ENCODE assay signal across 23 cellular contexts in genomic region chr1:167469280-167469965, GRCh38. TPM values are rescaled to one million over a fixed set of nuclear protein-coding genes. Genes with fewer than 3 reads are reported as not detected.
A peak's percentile ranks its signal among the peaks of the same experiment; 100 is the strongest.
DNase-seq lines count a peak whose midpoint lies in the region; ATAC-seq and TF ChIP-seq lines count a peak whose summit lies in the region.
"Had no signal": no experiment of that assay in that cellular context is flagged by ENCODE, and none has a peak within 500 bp of the region (broad histone marks: within the 10 kb centered on the region; RNA-seq: fewer than 3 reads in every experiment).

No MANE protein-coding gene starts in this region.

- H3K4me3 ChIP-seq in HCT116 (replicated peaks in 1 of 2; ENCODE audit: low read depth in 1 of 2, low read length in 2 of 2) (no peak overlapping the region), thyroid gland (replicated peaks in 1 of 3) (no peak overlapping the region)
- H3K4me3 ChIP-seq: adrenal gland, GM23248, hepatocyte, K562, uterus had no signal

- H3K36me3 Mint-ChIP-seq in activated naive CD4-positive, alpha-beta T cell treated with anti-CD3 and anti-CD28 coated beads, Interleukin-2, amount 50 U/mL, for 24 hours = peaks cover 4% of the 10 kb centered on the region
- H3K36me3 Mint-ChIP-seq in activated naive CD8-positive, alpha-beta T cell treated with anti-CD3 and anti-CD28 coated beads, Interleukin-2, amount 10 ng/mL, durations not matched to agents 7 days and 5 days = peaks cover 22% of the 10 kb centered on the region

- peak overlapping the region; percentile 24 for H2AFZ ChIP-seq in HCT116 (ENCODE audit: low read depth, low read length, poor library complexity, severe bottlenecking)
- H2AFZ ChIP-seq: GM23248, hepatocyte had no signal

- no peaks in the 10 kb centered on the region for H4K20me1 ChIP-seq in HCT116 (ENCODE audit: insufficient read depth)

- H3K4me3 Mint-ChIP-seq in activated naive CD4-positive, alpha-beta T cell treated with anti-CD3 and anti-CD28 coated beads, Interleukin-2, amount 50 U/mL, for 24 hours = peak overlapping the region; percentile 54
- no peak overlapping the region for H3K4me3 Mint-ChIP-seq in activated naive CD8-positive, alpha-beta T cell treated with anti-CD3 and anti-CD28 coated beads, Interleukin-2, amount 10 ng/mL, durations not matched to agents 7 days and 5 days
- H3K4me3 Mint-ChIP-seq: activated B cell treated with CpG ODN at 0.5 μM for 24 hours had no signal

- H3K79me2 ChIP-seq in HCT116 (ENCODE audit: insufficient read depth, low read length) = no peaks in the 10 kb centered on the region
- H3K79me2 ChIP-seq: hepatocyte had no signal

- H3K27ac ChIP-seq in HCT116 (ENCODE audit: low read depth, low read length) (no peak overlapping the region), thyroid gland (peak overlapping the region; percentile 53 to 79 (median 70))
- H3K27ac ChIP-seq: adrenal gland, brain microvascular endothelial cell, C4-2B, foreskin keratinocyte, GM23248, hepatocyte, uterus had no signal

- no peaks in the 10 kb centered on the region for H3K9me2 ChIP-seq in HCT116 (ENCODE audit: insufficient read depth)

- RAD21 ChIA-PET in HCT116 (lab: Charles Lee; ENCODE audit: low non-redundant PET in 1 of 2, low total read pairs in 2 of 2, uncharacterized antibody in 2 of 2, unreplicated experiment in 2 of 2) = no interaction called here

- no peaks in the 10 kb centered on the region for H3K27me3 Mint-ChIP-seq in activated naive CD4-positive, alpha-beta T cell treated with anti-CD3 and anti-CD28 coated beads, Interleukin-2, amount 50 U/mL, for 24 hours
- H3K27me3 Mint-ChIP-seq in activated naive CD8-positive, alpha-beta T cell treated with anti-CD3 and anti-CD28 coated beads, Interleukin-2, amount 10 ng/mL, durations not matched to agents 7 days and 5 days = no peaks in the 10 kb centered on the region

- TF ChIP-seq POLR2A in HCT116 (IDR thresholded peaks at IDR 0.05; ENCODE audit: borderline replicate concordance, extremely low read depth, insufficient read depth, insufficient read length) (no peak), thyroid gland (IDR thresholded peaks at IDR 0.05) (no peak)

- CTCF ChIA-PET in HCT116 (lab: Charles Lee) = no interaction called here

- H3K27me3 ChIP-seq in HCT116 (ENCODE audit: insufficient read depth, low read length) (no peaks in the 10 kb centered on the region), thyroid gland (no peaks in the 10 kb centered on the region)
- H3K27me3 ChIP-seq: adrenal gland, brain microvascular endothelial cell, hepatocyte, uterus had no signal

- H3K36me3 ChIP-seq in HCT116 (ENCODE audit: control insufficient read depth in 1 of 2, insufficient read depth in 2 of 2, low read length in 2 of 2) (no peaks in the 10 kb centered on the region), thyroid gland (no peaks in the 10 kb centered on the region)
- H3K36me3 ChIP-seq: adrenal gland, brain microvascular endothelial cell, uterus had no signal

- no peaks in the 10 kb centered on the region for H3K9me3 Mint-ChIP-seq in activated naive CD4-positive, alpha-beta T cell treated with anti-CD3 and anti-CD28 coated beads, Interleukin-2, amount 50 U/mL, for 24 hours
- H3K9me3 Mint-ChIP-seq in activated naive CD8-positive, alpha-beta T cell treated with anti-CD3 and anti-CD28 coated beads, Interleukin-2, amount 10 ng/mL, durations not matched to agents 7 days and 5 days = no peaks in the 10 kb centered on the region
- H3K9me3 Mint-ChIP-seq: activated B cell treated with CpG ODN at 0.5 μM for 24 hours had no signal

- H3K4me1 ChIP-seq in HCT116 (ENCODE audit: control insufficient read depth in 1 of 2, insufficient read depth in 2 of 2, low read length in 2 of 2) (no peaks in the 10 kb centered on the region), thyroid gland (peaks cover 9 to 16% of the 10 kb centered on the region in 2 donors)
- H3K4me1 ChIP-seq: adrenal gland, foreskin keratinocyte, uterus had no signal

- no peak for TF ChIP-seq CTCF in HCT116 (IDR thresholded peaks at IDR 0.05 in 2 of 3, conservative IDR thresholded peaks at IDR 0.05 in 1 of 3; ENCODE audit: borderline replicate concordance in 1 of 3, insufficient read depth in 1 of 3, low read depth in 2 of 3, low read length in 2 of 3)
- no peak for TF ChIP-seq CTCF in thyroid gland (IDR thresholded peaks at IDR 0.05)

- BruUV-seq in HCT116 (replicated peaks; lab: Mats Ljungman, UMichigan) = no TSS peak

- intact Hi-C loops in HCT116 (cut with micrococcal nuclease) (no loop called here), thyroid gland (cut with DNase I) (no loop called here)

- no peak overlapping the region for H3K4me2 ChIP-seq in HCT116 (ENCODE audit: low read length)
- H3K4me2 ChIP-seq: hepatocyte had no signal

- ATAC-seq in HCT116 (no peak), HG02973 (IDR thresholded peaks at IDR 0.05; ENCODE audit: unreplicated experiment) (no peak)
- no peak for ATAC-seq in activated naive CD8-positive, alpha-beta T cell treated with anti-CD3 and anti-CD28 coated beads, Interleukin-2, amount 10 ng/mL, durations not matched to agents 7 days and 5 days (ENCODE audit: low read depth)
- ATAC-seq: foreskin keratinocyte, K562, Right ventricle myocardium inferior had no signal

- TF ChIP-seq RAD21 in HCT116 (IDR thresholded peaks at IDR 0.05; ENCODE audit: low read depth) = no peak

- no peak overlapping the region for H3K9ac ChIP-seq in HCT116 (ENCODE audit: low read length)
- H3K9ac ChIP-seq: GM23248 had no signal

- 36 to 38% methylated on average over 7 of the region's 7 CpGs for WGBS in thyroid gland, 2 donors

- POLR2A ChIA-PET in HCT116 (lab: Charles Lee) = no interaction called here
- POLR2A ChIA-PET in activated naive CD8-positive, alpha-beta T cell treated with anti-CD3 and anti-CD28 coated beads, Interleukin-2, amount 10 ng/mL, durations not matched to agents 7 days and 5 days (lab: Charles Lee) = no interaction called here

- H3K27ac Mint-ChIP-seq in activated naive CD4-positive, alpha-beta T cell treated with anti-CD3 and anti-CD28 coated beads, Interleukin-2, amount 50 U/mL, for 24 hours = peak overlapping the region; percentile 95
- H3K27ac Mint-ChIP-seq in activated naive CD8-positive, alpha-beta T cell treated with anti-CD3 and anti-CD28 coated beads, Interleukin-2, amount 10 ng/mL, durations not matched to agents 7 days and 5 days = peak overlapping the region; percentile 49
- H3K27ac Mint-ChIP-seq: activated B cell treated with CpG ODN at 0.5 μM for 24 hours had no signal

- H3K4me1 Mint-ChIP-seq in activated naive CD4-positive, alpha-beta T cell treated with anti-CD3 and anti-CD28 coated beads, Interleukin-2, amount 50 U/mL, for 24 hours = peaks cover 97% of the 10 kb centered on the region
- H3K4me1 Mint-ChIP-seq in activated naive CD8-positive, alpha-beta T cell treated with anti-CD3 and anti-CD28 coated beads, Interleukin-2, amount 10 ng/mL, durations not matched to agents 7 days and 5 days = peaks cover 43% of the 10 kb centered on the region
- H3K4me1 Mint-ChIP-seq: activated B cell treated with CpG ODN at 0.5 μM for 24 hours had no signal

- H3K9me3 ChIP-seq in HCT116 (ENCODE audit: control insufficient read depth in 1 of 2, insufficient read depth in 1 of 2, low read depth in 1 of 2, low read length in 2 of 2) = no peaks in the 10 kb centered on the region
- H3K9me3 ChIP-seq in thyroid gland = no peaks in the 10 kb centered on the region
- H3K9me3 ChIP-seq: adrenal gland, uterus had no signal

- DNase-seq in activated naive CD4-positive, alpha-beta T cell (lab: John Stamatoyannopoulos, UW) = no peak
- DNase-seq in HCT116 (ENCODE audit: low read depth, low spot score) (no peak), thyroid gland (peak; percentile 49 to 52), RPMI8226 (no peak)
- DNase-seq in activated naive CD8-positive, alpha-beta T cell treated with anti-CD3 and anti-CD28 coated beads, Interleukin-2, amount 10 ng/mL, durations not matched to agents 7 days and 5 days = no peak
- DNase-seq: activated B cell treated with CpG ODN at 0.5 μM for 24 hours; activated CD4-positive, alpha-beta T cell treated with anti-CD3 and anti-CD28 coated beads, Interleukin-2, amount 50 U/mL, for 48 hours; adrenal gland; brain microvascular endothelial cell; effector memory CD4-positive, alpha-beta T cell; foreskin keratinocyte; GM23248; NCI-H1436; NCI-H446 treated with DMSO at 0.1 percent for 48 hours; uterus had no signal

TF ChIP-seq in HCT116, 20 proteins besides CTCF, POLR2A, EP300 and RAD21 (continues in another document):
- TF ChIP-seq ELF1 (IDR thresholded peaks at IDR 0.05; ENCODE audit: borderline replicate concordance, low read depth) (no peak), FOSL1 (IDR thresholded peaks at IDR 0.05; ENCODE audit: low read depth) (no peak), EZH2 (IDR thresholded peaks at IDR 0.05) (no peak), YY1 (IDR thresholded peaks at IDR 0.05; ENCODE audit: extremely low read depth, insufficient replicate concordance, low read depth, low read length) (no peak), EGR1 (IDR thresholded peaks at IDR 0.05; ENCODE audit: low read depth) (no peak), JUND (IDR thresholded peaks at IDR 0.05) (no peak), CEBPB (IDR thresholded peaks at IDR 0.05; ENCODE audit: low read depth) (no peak), ZFX (IDR thresholded peaks at IDR 0.05) (no peak), ZBTB33 (IDR thresholded peaks at IDR 0.05; ENCODE audit: extremely low read depth, insufficient replicate concordance, low read length) (no peak), ATF3 (IDR thresholded peaks at IDR 0.05) (no peak), SIN3A (IDR thresholded peaks at IDR 0.05; ENCODE audit: low read depth) (no peak)

RNA-seq across cellular contexts. Expression of gene CD247, which starts 48.9 kb away (rescaled TPM):
- total RNA-seq in HCT116 (2021; ENCODE audit: unreplicated experiment) (0.57 TPM), thyroid gland (1 to 10 TPM; 1.3 to 3.1 (median 1.4) TPM)
- polyA plus RNA-seq in HCT116 (2012) = 0.14 and 0.16 TPM in 2 replicates
- total RNA-seq in activated naive CD8-positive, alpha-beta T cell treated with anti-CD3 and anti-CD28 coated beads, Interleukin-2, amount 10 ng/mL, durations not matched to agents 7 days and 5 days = 100 to 1,000 TPM; 252 to 276 TPM
- total RNA-seq: GM23248, hepatocyte, renal cortical epithelial cell had no signal
- polyA plus RNA-seq: AG04450, foreskin keratinocyte, GM23248, hepatocyte had no signal

Comparison
In these comparisons a context has a peak if more than half of its experiments do, and no peak if none do; other contexts are left out.
1. DNase-seq: peak in thyroid gland (2 of 2); none in activated naive CD4-positive, alpha-beta T cell (0 of 4), HCT116 (single experiment), activated naive CD8-positive, alpha-beta T cell treated with anti-CD3 and anti-CD28 coated beads, Interleukin-2, amount 10 ng/mL, durations not matched to agents 7 days and 5 days (single experiment) and RPMI8226 (single experiment).
2. RNA of gene CD247, which starts 48.9 kb away (total RNA-seq): 252 to 276 TPM in activated naive CD8-positive, alpha-beta T cell treated with anti-CD3 and anti-CD28 coated beads, Interleukin-2, amount 10 ng/mL, durations not matched to agents 7 days and 5 days; 1.3 to 3.1 TPM in thyroid gland and 0.57 TPM in HCT116 (single experiment); every median in the first group is over 10 times any median in the second.